Comparison of ENCODE assay signal across 14 cellular contexts in genomic region chr10:86967481-86967941, GRCh38. TPM values are rescaled to one million over a fixed set of nuclear protein-coding genes. Genes with fewer than 3 reads are reported as not detected.
DNase-seq lines count a peak whose midpoint lies in the region; ATAC-seq and TF ChIP-seq lines count a peak whose summit lies in the region.
"Had no signal": no experiment of that assay in that cellular context is flagged by ENCODE, and none has a peak within 500 bp of the region (broad histone marks: within the 10 kb centered on the region; RNA-seq: fewer than 3 reads in every experiment).

No MANE protein-coding gene starts in this region.

- peak overlapping the region; percentile 32 for H3K27ac Mint-ChIP-seq in T-helper 17 cell
- H3K27ac Mint-ChIP-seq in activated T-cell treated with anti-CD3 and anti-CD28 coated beads, Interleukin-2, amount 50 U/mL, for 72 hours = no peak overlapping the region

- H3K27ac ChIP-seq in rectal smooth muscle tissue (ENCODE audit: low read depth, low read length) = no peak overlapping the region
- H3K27ac ChIP-seq: BLaER1 had no signal

- ATAC-seq in T-helper 17 cell (no peak), GM18502 (IDR thresholded peaks at IDR 0.05; ENCODE audit: poor library complexity, unreplicated experiment) (no peak)
- no peak for ATAC-seq in activated T-cell treated with anti-CD3 and anti-CD28 coated beads, Interleukin-2, amount 50 U/mL, for 72 hours (replicated peaks in 1 of 2)

- H3K4me3 ChIP-seq in AG10803 (ENCODE audit: low read length) (peak overlapping the region; percentile 79; the same call in 1 of the 2 replicates), fibroblast of mammary gland (ENCODE audit: control insufficient read depth, low read depth, low read length) (peak overlapping the region; percentile 66), rectal smooth muscle tissue (ENCODE audit: low read length) (peak overlapping the region; percentile 76)
- H3K4me3 ChIP-seq: BLaER1, smooth muscle cell had no signal

- H3K27me3 ChIP-seq in rectal smooth muscle tissue (ENCODE audit: control insufficient read depth, insufficient read depth, low read length) = no peaks in the 10 kb centered on the region

- H3K36me3 Mint-ChIP-seq in T-helper 17 cell (ENCODE audit: low read depth) = no peaks in the 10 kb centered on the region
- no peaks in the 10 kb centered on the region for H3K36me3 Mint-ChIP-seq in activated T-cell treated with anti-CD3 and anti-CD28 coated beads, Interleukin-2, amount 50 U/mL, for 72 hours (ENCODE audit: insufficient read depth in 2 of 2)

- H3K4me1 Mint-ChIP-seq in T-helper 17 cell = peaks cover 30% of the 10 kb centered on the region
- peaks cover 36% of the 10 kb centered on the region for H3K4me1 Mint-ChIP-seq in activated T-cell treated with anti-CD3 and anti-CD28 coated beads, Interleukin-2, amount 50 U/mL, for 72 hours (ENCODE audit: low read depth)

- no peaks in the 10 kb centered on the region for H3K9me3 ChIP-seq in T-helper 17 cell (ENCODE audit: control insufficient read depth, low read length, poor library complexity, severe bottlenecking)

- H3K4me3 Mint-ChIP-seq in T-helper 17 cell = peak overlapping the region; percentile 25
- H3K4me3 Mint-ChIP-seq in activated T-cell treated with anti-CD3 and anti-CD28 coated beads, Interleukin-2, amount 50 U/mL, for 72 hours = no peak overlapping the region

- H3K9me3 Mint-ChIP-seq in activated T-cell treated with anti-CD3 and anti-CD28 coated beads, Interleukin-2, amount 50 U/mL, for 72 hours = no peaks in the 10 kb centered on the region

- TF ChIP-seq CTCF in AG10803 (conservative IDR thresholded peaks at IDR 0.05; ENCODE audit: low read length) (no peak), fibroblast of mammary gland (conservative IDR thresholded peaks at IDR 0.05; ENCODE audit: control insufficient read depth, insufficient read depth, low read depth, low read length) (no peak), GM20000 (IDR thresholded peaks at IDR 0.05; ENCODE audit: extremely low read depth, missing control alignments) (no peak)

- DNase-seq in AG10803 (ENCODE audit: low read depth) (no peak), T-helper 17 cell (no peak), fibroblast of mammary gland (ENCODE audit: low read depth) (no peak), GM20000 (ENCODE audit: low spot score) (no peak), amygdala (lab: John Stamatoyannopoulos, UW) (no peak)
- no peak for DNase-seq in activated T-cell treated with anti-CD3 and anti-CD28 coated beads, Interleukin-2, amount 50 U/mL, for 72 hours
- DNase-seq: T-helper 9 cell had no signal

- H3K9ac ChIP-seq in rectal smooth muscle tissue (ENCODE audit: low read length) = no peak overlapping the region
- H3K9ac ChIP-seq: BLaER1 had no signal

- no peaks in the 10 kb centered on the region for H3K27me3 Mint-ChIP-seq in T-helper 17 cell
- H3K27me3 Mint-ChIP-seq in activated T-cell treated with anti-CD3 and anti-CD28 coated beads, Interleukin-2, amount 50 U/mL, for 72 hours (ENCODE audit: low read depth) = peaks cover 1% of the 10 kb centered on the region

- no peaks in the 10 kb centered on the region for H3K36me3 ChIP-seq in rectal smooth muscle tissue (ENCODE audit: control insufficient read depth, insufficient read depth, low read length)
- H3K36me3 ChIP-seq: BLaER1 had no signal

- peaks cover 15% of the 10 kb centered on the region for H3K4me1 ChIP-seq in rectal smooth muscle tissue (ENCODE audit: control insufficient read depth, insufficient read depth, low read length)

RNA-seq across cellular contexts. Expression of gene ADIRF, which starts 0.8 kb away (rescaled TPM):
- under 1 TPM in 1 of 2 donors, not detected in 1; 0.42 TPM for total RNA-seq in T-helper 17 cell
- total RNA-seq in activated T-cell treated with anti-CD3 and anti-CD28 coated beads, Interleukin-2, amount 50 U/mL, for 72 hours = not detected
- total RNA-seq: H7 had no signal

RNA-seq across cellular contexts. Expression of gene SNCG, which starts 9.1 kb away (rescaled TPM):
- not detected for total RNA-seq in T-helper 17 cell
- total RNA-seq in activated T-cell treated with anti-CD3 and anti-CD28 coated beads, Interleukin-2, amount 50 U/mL, for 72 hours = not detected

RNA-seq across cellular contexts. Expression of gene MMRN2, which starts 10.1 kb away (rescaled TPM):
- 1 to 10 TPM in 1 of 2 donors, under 1 TPM in 1; 0.42 to 1.6 TPM for total RNA-seq in T-helper 17 cell
- under 1 TPM in 1 of 2 donors, not detected in 1; 0.05 TPM for total RNA-seq in activated T-cell treated with anti-CD3 and anti-CD28 coated beads, Interleukin-2, amount 50 U/mL, for 72 hours

RNA-seq across cellular contexts. Expression of gene FAM25A, which starts 52.6 kb away (rescaled TPM):
- not detected for total RNA-seq in T-helper 17 cell
- not detected for total RNA-seq in activated T-cell treated with anti-CD3 and anti-CD28 coated beads, Interleukin-2, amount 50 U/mL, for 72 hours
- total RNA-seq: frontal cortex, H7, lung microvascular endothelial cell had no signal
